ENCODE assay signal across 8 cellular contexts in the genomic region with DNA sequence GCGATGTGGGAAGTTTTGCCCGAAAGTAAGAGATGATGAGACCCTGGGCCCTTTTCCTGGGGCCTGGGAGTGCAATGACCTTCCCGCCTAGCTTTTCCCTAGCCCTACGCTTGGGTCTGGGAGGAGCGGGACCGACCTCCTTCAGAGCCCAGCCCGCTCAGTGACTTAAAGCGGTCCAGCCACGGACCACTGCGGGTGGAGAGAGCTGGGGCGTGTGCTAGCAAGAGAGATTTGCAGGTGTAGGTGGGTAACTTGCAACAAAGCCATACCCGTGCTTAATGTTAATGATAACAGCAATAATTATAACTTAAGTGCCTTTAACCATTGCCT. TPM values are rescaled to one million over a fixed set of nuclear protein-coding genes. Genes with fewer than 3 reads are reported as not detected.
DNase-seq lines count a peak whose midpoint lies in the region; ATAC-seq and TF ChIP-seq lines count a peak whose summit lies in the region.

No MANE protein-coding gene starts in this region.

- H3K79me1 ChIP-seq in H9 (ENCODE audit: insufficient read depth, low read depth, low read length, poor library complexity, severe bottlenecking): no peaks in the 10 kb centered on the region

- no peak overlapping the region for H3K23ac ChIP-seq in H9 (ENCODE audit: insufficient read length, low read depth, low read length)

- no peak overlapping the region for H3K18ac ChIP-seq in H9 (ENCODE audit: insufficient read length, low read depth, low read length)

- peaks cover 9 to 19% of the 10 kb centered on the region in 2 experiments for H3K4me1 Mint-ChIP-seq in H9
- peaks cover 23% of the 10 kb centered on the region for H3K4me1 Mint-ChIP-seq in osteocyte (ENCODE audit: unreplicated experiment)

- H2BK15ac ChIP-seq in H9 (ENCODE audit: low read depth, low read length): no peak overlapping the region

- H3K4ac ChIP-seq in H9 (ENCODE audit: low read depth, low read length): no peak overlapping the region

- no peaks in the 10 kb centered on the region; the same call in 1 of the 2 replicates for H3K4me1 ChIP-seq in H9 (ENCODE audit: insufficient read depth, low read length)
- no peaks in the 10 kb centered on the region for H3K4me1 ChIP-seq in NT2/D1 (ENCODE audit: insufficient read depth, insufficient read length)

- H3K27me3 Mint-ChIP-seq in H9 (ENCODE audit: low read depth): peaks cover 2% of the 10 kb centered on the region; the same call in 1 of the 2 replicates
- no peaks in the 10 kb centered on the region for H3K27me3 Mint-ChIP-seq in osteocyte (ENCODE audit: unreplicated experiment)

- H3K14ac ChIP-seq in H9 (ENCODE audit: insufficient read depth, low read length): peak overlapping the region; percentile 30; the same call in 1 of the 2 replicates

- no peaks in the 10 kb centered on the region for H3K36me3 Mint-ChIP-seq in H9 (ENCODE audit: insufficient read depth in 1 of 3, low read depth in 3 of 3)
- no peaks in the 10 kb centered on the region for H3K36me3 Mint-ChIP-seq in osteocyte (ENCODE audit: unreplicated experiment)

- no peak overlapping the region for H2BK12ac ChIP-seq in H9 (ENCODE audit: insufficient read length, low read depth, low read length)

- H4K5ac ChIP-seq in H9 (ENCODE audit: insufficient read length, low read depth, low read length): no peak overlapping the region

- no peak overlapping the region for H2BK20ac ChIP-seq in H9 (ENCODE audit: low read depth, low read length, poor library complexity, severe bottlenecking)

- no peak overlapping the region for H2AK5ac ChIP-seq in H9 (ENCODE audit: insufficient read length, low read length)

- H3K9me3 Mint-ChIP-seq in H9 (no peaks in the 10 kb centered on the region), osteocyte (ENCODE audit: unreplicated experiment) (no peaks in the 10 kb centered on the region)

- H3K27ac Mint-ChIP-seq in H9 (peak overlapping the region in 2 of 3 experiments; percentile 61 to 75; a peak in 2 of 7 replicates), osteocyte (ENCODE audit: unreplicated experiment) (peak overlapping the region; percentile 81)

- no CpG with 5 or more reads among the region's 12 CpGs for WGBS in H9 (ENCODE audit: extremely low coverage, insufficient read length, low lambda C conversion rate)

- TF ChIP-seq CTCF in H9 (conservative IDR thresholded peaks at IDR 0.05) (no peak; the same call in 2 of the 3 replicates), osteocyte (IDR thresholded peaks at IDR 0.05) (no peak)

- no peak overlapping the region for H3K56ac ChIP-seq in H9 (ENCODE audit: insufficient read length, low read depth, low read length)

- ATAC-seq in GM18502 (IDR thresholded peaks at IDR 0.05; ENCODE audit: poor library complexity, unreplicated experiment) (peak; percentile 38), esophagus mucosa (peak; percentile 27)

- H3K4me2 ChIP-seq in H9 (ENCODE audit: insufficient read depth, insufficient read length, low read length): peak overlapping the region; percentile 70

- peak overlapping the region; percentile 42 for H3K4me3 ChIP-seq in NT2/D1 (ENCODE audit: insufficient read length, low read depth)

- no peak overlapping the region for H4K91ac ChIP-seq in H9 (ENCODE audit: insufficient read length, low read depth, low read length)

- H2BK120ac ChIP-seq in H9 (ENCODE audit: low read depth, low read length, poor library complexity, severe bottlenecking): no peak overlapping the region

- H3K23me2 ChIP-seq in H9 (ENCODE audit: insufficient read length, low read depth, low read length, poor library complexity, severe bottlenecking): peaks cover 10% of the 10 kb centered on the region

- H2BK5ac ChIP-seq in H9 (ENCODE audit: insufficient read length, low read length): no peak overlapping the region

- H3K9me3 ChIP-seq in H9 (ENCODE audit: control insufficient read depth, low read depth, low read length) (no peaks in the 10 kb centered on the region), NT2/D1 (ENCODE audit: insufficient read depth, low read length) (no peaks in the 10 kb centered on the region)

- no peaks in the 10 kb centered on the region for H4K20me1 ChIP-seq in H9 (ENCODE audit: control insufficient read depth, insufficient read depth, insufficient read length)

- no peak for DNase-seq in H9
- DNase-seq in NT2/D1 (ENCODE audit: low read depth, low spot score): no peak
- DNase-seq in osteocyte (ENCODE audit: extremely low spot score, unreplicated experiment): no peak
- no peak for DNase-seq in NOMO-1 (lab: John Stamatoyannopoulos, UW; ENCODE audit: unreplicated experiment in 2 of 2)
- no peak for DNase-seq in RPMI8226
- no peak for DNase-seq in hepatic stellate cell (ENCODE audit: low spot score)

- peak overlapping the region; percentile 17 for H2AFZ ChIP-seq in H9 (ENCODE audit: low read length)

- H3K27me3 ChIP-seq in H9 (ENCODE audit: insufficient read depth, low read length): no peaks in the 10 kb centered on the region
- peaks cover 15% of the 10 kb centered on the region for H3K27me3 ChIP-seq in NT2/D1 (ENCODE audit: insufficient read depth, insufficient read length)

- H3K79me2 ChIP-seq in H9 (ENCODE audit: insufficient read depth, low read length): no peaks in the 10 kb centered on the region

- H3K9ac ChIP-seq in H9 (ENCODE audit: extremely low read depth, insufficient read length, low read length): peak overlapping the region; percentile 35
- peak overlapping the region; percentile 79 for H3K9ac ChIP-seq in NT2/D1 (ENCODE audit: insufficient read length, low read depth)

- H3T11ph ChIP-seq in H9 (ENCODE audit: low read length): no peak overlapping the region

- H3K36me3 ChIP-seq in NT2/D1 (ENCODE audit: insufficient read depth, insufficient read length, low read length): no peaks in the 10 kb centered on the region

- H3K4me3 Mint-ChIP-seq in H9 (peak overlapping the region; percentile 73 to 95), osteocyte (ENCODE audit: unreplicated experiment) (peak overlapping the region; percentile 90)

- no peak overlapping the region for H4K8ac ChIP-seq in H9 (replicated peaks; ENCODE audit: insufficient read length, low read depth, low read length)

- H3K27ac ChIP-seq in H9 (ENCODE audit: insufficient read length, low read depth, low read length): no peak overlapping the region

RNA-seq across cellular contexts. Expression of a gene that starts 0.5 kb away (rescaled TPM):
- 14.8 and 15.7 TPM in 2 replicates for total RNA-seq in H9 (2021)
- 1.7 TPM for total RNA-seq in esophagus mucosa
- total RNA-seq in osteocyte: 9.1 and 10.9 TPM in 2 replicates
